ENCODE assay signal across 1 cellular context in the genomic region with DNA sequence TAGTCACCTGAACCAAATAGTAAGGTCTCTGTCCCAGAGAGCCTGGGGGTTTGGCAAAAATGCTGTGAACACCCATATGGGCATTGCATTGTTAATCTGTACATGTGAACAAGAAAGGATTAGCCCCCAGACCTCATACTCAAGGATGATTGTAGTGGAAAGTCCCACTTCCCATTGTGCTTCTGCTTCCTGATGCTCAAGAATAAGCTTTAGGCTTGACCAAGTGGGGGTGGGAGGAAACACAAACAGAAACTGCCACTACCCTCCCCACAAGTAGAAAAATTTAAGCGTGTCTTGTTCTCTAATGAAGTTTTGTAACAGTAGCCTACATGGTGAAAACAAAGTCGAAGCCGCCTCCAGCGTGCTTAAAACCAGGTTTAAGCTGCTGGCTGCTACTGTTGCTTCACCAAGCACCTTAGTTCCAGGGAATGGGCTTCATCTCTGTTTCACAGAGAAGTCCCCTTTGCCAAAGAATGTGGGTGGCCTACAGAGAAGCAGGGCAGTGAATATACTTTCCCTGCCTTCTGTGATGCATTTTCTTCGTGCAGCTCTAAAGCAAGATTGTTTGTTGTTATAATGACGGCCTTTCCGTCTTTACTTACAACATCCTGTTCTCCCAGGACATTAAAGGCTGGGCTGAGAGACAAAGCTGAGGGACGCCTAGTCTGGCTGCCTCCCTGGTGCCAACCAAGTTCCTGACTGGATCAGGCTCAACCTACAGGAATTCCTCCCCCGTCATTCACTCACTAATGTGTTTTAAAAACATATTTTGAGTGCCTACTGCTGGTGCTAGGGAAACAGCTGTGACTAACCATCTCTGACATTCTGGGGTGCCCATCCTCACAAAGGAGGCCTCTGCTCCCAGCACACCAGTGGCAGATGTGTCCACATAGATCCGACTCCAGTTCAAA.
A peak's percentile ranks its signal among the peaks of the same experiment; 100 is the strongest.
TF ChIP-seq lines count a peak whose summit lies in the region.

No MANE protein-coding gene starts in this region.

TF ChIP-seq in GM23338, 12 proteins besides CTCF, POLR2A, EP300 and RAD21 (continued from another document):
- TF ChIP-seq, protein P1, sequence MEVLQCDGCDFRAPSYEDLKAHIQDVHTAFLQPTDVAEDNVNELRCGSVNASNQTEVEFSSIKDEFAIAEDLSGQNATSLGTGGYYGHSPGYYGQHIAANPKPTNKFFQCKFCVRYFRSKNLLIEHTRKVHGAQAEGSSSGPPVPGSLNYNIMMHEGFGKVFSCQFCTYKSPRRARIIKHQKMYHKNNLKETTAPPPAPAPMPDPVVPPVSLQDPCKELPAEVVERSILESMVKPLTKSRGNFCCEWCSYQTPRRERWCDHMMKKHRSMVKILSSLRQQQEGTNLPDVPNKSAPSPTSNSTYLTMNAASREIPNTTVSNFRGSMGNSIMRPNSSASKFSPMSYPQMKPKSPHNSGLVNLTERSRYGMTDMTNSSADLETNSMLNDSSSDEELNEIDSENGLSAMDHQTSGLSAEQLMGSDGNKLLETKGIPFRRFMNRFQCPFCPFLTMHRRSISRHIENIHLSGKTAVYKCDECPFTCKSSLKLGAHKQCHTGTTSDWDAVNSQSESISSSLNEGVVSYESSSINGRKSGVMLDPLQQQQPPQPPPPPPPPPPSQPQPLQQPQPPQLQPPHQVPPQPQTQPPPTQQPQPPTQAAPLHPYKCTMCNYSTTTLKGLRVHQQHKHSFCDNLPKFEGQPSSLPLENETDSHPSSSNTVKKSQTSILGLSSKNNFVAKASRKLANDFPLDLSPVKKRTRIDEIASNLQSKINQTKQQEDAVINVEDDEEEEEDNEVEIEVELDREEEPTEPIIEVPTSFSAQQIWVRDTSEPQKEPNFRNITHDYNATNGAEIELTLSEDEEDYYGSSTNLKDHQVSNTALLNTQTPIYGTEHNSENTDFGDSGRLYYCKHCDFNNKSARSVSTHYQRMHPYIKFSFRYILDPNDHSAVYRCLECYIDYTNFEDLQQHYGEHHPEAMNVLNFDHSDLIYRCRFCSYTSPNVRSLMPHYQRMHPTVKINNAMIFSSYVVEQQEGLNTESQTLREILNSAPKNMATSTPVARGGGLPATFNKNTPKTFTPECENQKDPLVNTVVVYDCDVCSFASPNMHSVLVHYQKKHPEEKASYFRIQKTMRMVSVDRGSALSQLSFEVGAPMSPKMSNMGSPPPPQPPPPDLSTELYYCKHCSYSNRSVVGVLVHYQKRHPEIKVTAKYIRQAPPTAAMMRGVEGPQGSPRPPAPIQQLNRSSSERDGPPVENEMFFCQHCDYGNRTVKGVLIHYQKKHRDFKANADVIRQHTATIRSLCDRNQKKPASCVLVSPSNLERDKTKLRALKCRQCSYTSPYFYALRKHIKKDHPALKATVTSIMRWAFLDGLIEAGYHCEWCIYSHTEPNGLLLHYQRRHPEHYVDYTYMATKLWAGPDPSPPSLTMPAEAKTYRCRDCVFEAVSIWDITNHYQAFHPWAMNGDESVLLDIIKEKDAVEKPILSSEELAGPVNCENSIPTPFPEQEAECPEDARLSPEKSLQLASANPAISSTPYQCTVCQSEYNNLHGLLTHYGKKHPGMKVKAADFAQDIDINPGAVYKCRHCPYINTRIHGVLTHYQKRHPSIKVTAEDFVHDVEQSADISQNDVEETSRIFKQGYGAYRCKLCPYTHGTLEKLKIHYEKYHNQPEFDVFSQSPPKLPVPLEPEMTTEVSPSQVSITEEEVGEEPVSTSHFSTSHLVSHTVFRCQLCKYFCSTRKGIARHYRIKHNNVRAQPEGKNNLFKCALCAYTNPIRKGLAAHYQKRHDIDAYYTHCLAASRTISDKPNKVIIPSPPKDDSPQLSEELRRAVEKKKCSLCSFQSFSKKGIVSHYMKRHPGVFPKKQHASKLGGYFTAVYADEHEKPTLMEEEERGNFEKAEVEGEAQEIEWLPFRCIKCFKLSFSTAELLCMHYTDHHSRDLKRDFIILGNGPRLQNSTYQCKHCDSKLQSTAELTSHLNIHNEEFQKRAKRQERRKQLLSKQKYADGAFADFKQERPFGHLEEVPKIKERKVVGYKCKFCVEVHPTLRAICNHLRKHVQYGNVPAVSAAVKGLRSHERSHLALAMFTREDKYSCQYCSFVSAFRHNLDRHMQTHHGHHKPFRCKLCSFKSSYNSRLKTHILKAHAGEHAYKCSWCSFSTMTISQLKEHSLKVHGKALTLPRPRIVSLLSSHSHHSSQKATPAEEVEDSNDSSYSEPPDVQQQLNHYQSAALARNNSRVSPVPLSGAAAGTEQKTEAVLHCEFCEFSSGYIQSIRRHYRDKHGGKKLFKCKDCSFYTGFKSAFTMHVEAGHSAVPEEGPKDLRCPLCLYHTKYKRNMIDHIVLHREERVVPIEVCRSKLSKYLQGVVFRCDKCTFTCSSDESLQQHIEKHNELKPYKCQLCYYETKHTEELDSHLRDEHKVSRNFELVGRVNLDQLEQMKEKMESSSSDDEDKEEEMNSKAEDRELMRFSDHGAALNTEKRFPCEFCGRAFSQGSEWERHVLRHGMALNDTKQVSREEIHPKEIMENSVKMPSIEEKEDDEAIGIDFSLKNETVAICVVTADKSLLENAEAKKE (CRISPR knock-in tag; IDR thresholded peaks at IDR 0.05), result no peak
- TF ChIP-seq, protein P2, sequence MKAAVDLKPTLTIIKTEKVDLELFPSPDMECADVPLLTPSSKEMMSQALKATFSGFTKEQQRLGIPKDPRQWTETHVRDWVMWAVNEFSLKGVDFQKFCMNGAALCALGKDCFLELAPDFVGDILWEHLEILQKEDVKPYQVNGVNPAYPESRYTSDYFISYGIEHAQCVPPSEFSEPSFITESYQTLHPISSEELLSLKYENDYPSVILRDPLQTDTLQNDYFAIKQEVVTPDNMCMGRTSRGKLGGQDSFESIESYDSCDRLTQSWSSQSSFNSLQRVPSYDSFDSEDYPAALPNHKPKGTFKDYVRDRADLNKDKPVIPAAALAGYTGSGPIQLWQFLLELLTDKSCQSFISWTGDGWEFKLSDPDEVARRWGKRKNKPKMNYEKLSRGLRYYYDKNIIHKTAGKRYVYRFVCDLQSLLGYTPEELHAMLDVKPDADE (IDR thresholded peaks at IDR 0.05), result peak; percentile 54; the same call in 1 of the 2 replicates
- TF ChIP-seq CREB1 (CRISPR knock-in tag; IDR thresholded peaks at IDR 0.05; ENCODE audit: low read depth), result no peak
